ENCODE assay signal across 39 cellular contexts in the genomic region with DNA sequence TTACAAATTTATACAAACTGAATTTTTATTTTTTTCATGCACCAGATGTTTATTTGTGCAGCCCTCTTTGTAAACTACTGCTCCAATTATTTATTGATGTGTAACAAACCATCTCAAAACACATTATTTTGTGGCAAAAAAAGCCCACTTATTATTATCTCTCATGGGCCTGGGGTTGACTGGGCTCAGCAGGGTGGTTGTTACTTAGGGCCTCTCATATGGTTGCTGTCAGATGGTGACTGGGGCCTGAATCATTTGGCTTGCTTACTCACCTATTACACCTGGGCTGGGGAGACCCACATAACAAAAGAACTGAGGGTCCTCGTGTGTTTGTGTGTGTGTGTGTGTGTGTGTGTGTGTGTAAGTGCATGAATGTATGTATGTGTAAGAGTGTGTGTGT.
"Had no signal": no experiment of that assay in that cellular context is flagged by ENCODE, and none has a peak within 500 bp of the region (broad histone marks: within the 10 kb centered on the region; RNA-seq: fewer than 3 reads in every experiment).

No MANE protein-coding gene starts in this region.

- H3K36me3 ChIP-seq: adrenal gland, ascending aorta, brain microvascular endothelial cell, breast epithelium, cardiac muscle cell had no signal

- H3K27me3 ChIP-seq: adrenal gland, ascending aorta, body of pancreas, brain microvascular endothelial cell, breast epithelium, cardiac muscle cell had no signal

- H3K27ac ChIP-seq: adrenal gland, ascending aorta, body of pancreas, brain microvascular endothelial cell, breast epithelium, cardiac muscle cell had no signal

- FAIRE-seq: astrocyte, bronchial epithelial cell had no signal

- H3K4me1 ChIP-seq: adrenal gland, ascending aorta, body of pancreas, breast epithelium had no signal

- H3K36me3 Mint-ChIP-seq: activated naive CD4-positive, alpha-beta T cell treated with anti-CD3 and anti-CD28 coated beads, Interleukin-2, amount 10 ng/mL, durations not matched to agents 7 days and 5 days; activated naive CD4-positive, alpha-beta T cell treated with anti-CD3 and anti-CD28 coated beads, Interleukin-2, amount 50 U/mL, for 24 hours; activated naive CD8-positive, alpha-beta T cell treated with anti-CD3 and anti-CD28 coated beads for 36 hours; brain had no signal

- H3K9me3 Mint-ChIP-seq: activated T-helper 1 cell treated with anti-CD3 and anti-CD28 coated beads, Interleukin-12 subunit alpha, Interleukin-12 subunit beta, Interleukin-2, Interleukin-4 antibody, amounts not matched to agents 30 ng/mL and 10 ng/mL and 1 ng/mL, durations not matched to agents 14 hours and 24 hours and 36 hours; activated T-helper 2 cell treated with anti-CD3 and anti-CD28 coated beads, Interferon-gamma antibody, Interleukin-2, Interleukin-4, amounts not matched to agents 10 μg/mL and 5 μg/mL and 100 μg/mL, durations not matched to agents 14 hours and 24 hours and 36 hours; brain; central memory CD8-positive, alpha-beta T cell had no signal

- H3K9me3 ChIP-seq: adrenal gland, ascending aorta, body of pancreas had no signal

- H3K27ac Mint-ChIP-seq: activated naive CD4-positive, alpha-beta T cell treated with anti-CD3 and anti-CD28 coated beads for 36 hours; activated naive CD4-positive, alpha-beta T cell treated with anti-CD3 and anti-CD28 coated beads, Interleukin-2, amount 10 ng/mL, durations not matched to agents 7 days and 5 days; activated naive CD4-positive, alpha-beta T cell treated with anti-CD3 and anti-CD28 coated beads, Interleukin-2, amount 50 U/mL, for 24 hours; activated naive CD4-positive, alpha-beta T cell treated with anti-CD3 and anti-CD28 coated beads, Interleukin-2, amount 50 U/mL, for 72 hours; activated naive CD8-positive, alpha-beta T cell; activated naive CD8-positive, alpha-beta T cell treated with anti-CD3 and anti-CD28 coated beads for 36 hours; activated naive CD8-positive, alpha-beta T cell treated with anti-CD3 and anti-CD28 coated beads, Interleukin-2, amount 10 ng/mL, durations not matched to agents 7 days and 5 days; activated naive CD8-positive, alpha-beta T cell treated with anti-CD3 and anti-CD28 coated beads, Interleukin-2, amount 50 U/mL, for 24 hours; activated T-cell treated with anti-CD3 and anti-CD28 coated beads, Interleukin-2, amount 50 U/mL, for 24 hours; activated T-cell treated with anti-CD3 and anti-CD28 coated beads, Interleukin-2, amount 50 U/mL, for 72 hours; activated T-helper 1 cell treated with anti-CD3 and anti-CD28 coated beads, Interleukin-12 subunit alpha, Interleukin-12 subunit beta, Interleukin-2, Interleukin-4 antibody, amounts not matched to agents 30 ng/mL and 10 ng/mL and 1 ng/mL, durations not matched to agents 14 hours and 24 hours and 36 hours; activated T-helper 17 cell treated with anti-CD3 and anti-CD28 coated beads, Interleukin-2, amount 50 U/mL, for 72 hours; activated T-helper 2 cell treated with anti-CD3 and anti-CD28 coated beads, Interferon-gamma antibody, Interleukin-2, Interleukin-4, amounts not matched to agents 10 μg/mL and 5 μg/mL and 100 μg/mL, durations not matched to agents 14 hours and 24 hours and 36 hours; brain had no signal

- H3K4me3 ChIP-seq: adrenal gland, ascending aorta, body of pancreas, breast epithelium, cardiac muscle cell had no signal

- H3K4me3 Mint-ChIP-seq: activated naive CD4-positive, alpha-beta T cell treated with anti-CD3 and anti-CD28 coated beads for 36 hours; activated naive CD4-positive, alpha-beta T cell treated with anti-CD3 and anti-CD28 coated beads, Interleukin-2, amount 10 ng/mL, durations not matched to agents 7 days and 5 days; activated naive CD4-positive, alpha-beta T cell treated with anti-CD3 and anti-CD28 coated beads, Interleukin-2, amount 50 U/mL, for 24 hours; activated naive CD8-positive, alpha-beta T cell; activated naive CD8-positive, alpha-beta T cell treated with anti-CD3 and anti-CD28 coated beads for 36 hours; activated naive CD8-positive, alpha-beta T cell treated with anti-CD3 and anti-CD28 coated beads, Interleukin-2, amount 10 ng/mL, durations not matched to agents 7 days and 5 days; activated naive CD8-positive, alpha-beta T cell treated with anti-CD3 and anti-CD28 coated beads, Interleukin-2, amount 50 U/mL, for 24 hours; activated T-cell treated with anti-CD3 and anti-CD28 coated beads, Interleukin-2, amount 50 U/mL, for 24 hours; activated T-cell treated with anti-CD3 and anti-CD28 coated beads, Interleukin-2, amount 50 U/mL, for 4 hours; activated T-cell treated with anti-CD3 and anti-CD28 coated beads, Interleukin-2, amount 50 U/mL, for 72 hours; activated T-helper 1 cell treated with anti-CD3 and anti-CD28 coated beads, Interleukin-12 subunit alpha, Interleukin-12 subunit beta, Interleukin-2, Interleukin-4 antibody, amounts not matched to agents 30 ng/mL and 10 ng/mL and 1 ng/mL, durations not matched to agents 14 hours and 24 hours and 36 hours; activated T-helper 17 cell treated with anti-CD3 and anti-CD28 coated beads, Interleukin-2, amount 50 U/mL, for 72 hours; brain; central memory CD8-positive, alpha-beta T cell had no signal

- H3K27me3 Mint-ChIP-seq: activated naive CD4-positive, alpha-beta T cell treated with anti-CD3 and anti-CD28 coated beads, Interleukin-2, amount 10 ng/mL, durations not matched to agents 7 days and 5 days; activated naive CD4-positive, alpha-beta T cell treated with anti-CD3 and anti-CD28 coated beads, Interleukin-2, amount 50 U/mL, for 24 hours; activated naive CD8-positive, alpha-beta T cell; activated naive CD8-positive, alpha-beta T cell treated with anti-CD3 and anti-CD28 coated beads for 36 hours; activated naive CD8-positive, alpha-beta T cell treated with anti-CD3 and anti-CD28 coated beads, Interleukin-2, amount 50 U/mL, for 24 hours; activated T-cell treated with anti-CD3 and anti-CD28 coated beads, Interleukin-2, amount 50 U/mL, for 24 hours; activated T-helper 17 cell treated with anti-CD3 and anti-CD28 coated beads, Interleukin-2, amount 50 U/mL, for 72 hours; central memory CD8-positive, alpha-beta T cell had no signal

- ATAC-seq: activated naive CD4-positive, alpha-beta T cell treated with anti-CD3 and anti-CD28 coated beads, Interleukin-2, amount 50 U/mL, for 72 hours; activated naive CD8-positive, alpha-beta T cell treated with anti-CD3 and anti-CD28 coated beads, Interleukin-2, amount 50 U/mL, for 24 hours; activated T-cell treated with anti-CD3 and anti-CD28 coated beads, Interleukin-2, amount 50 U/mL, for 4 hours; activated T-cell treated with anti-CD3 and anti-CD28 coated beads, Interleukin-2, amount 50 U/mL, for 72 hours; activated T-helper 17 cell treated with anti-CD3 and anti-CD28 coated beads, Interleukin-2, amount 50 U/mL, for 72 hours; body of pancreas had no signal

- DNase-seq: activated effector memory CD4-positive, alpha-beta T cell treated with anti-CD3 and anti-CD28 coated beads, Interleukin-2, amount 50 U/mL, for 16 hours; activated effector memory CD4-positive, alpha-beta T cell treated with Interleukin-2 at 50 U/mL for 16 hours; activated gamma-delta T cell; activated gamma-delta T cell treated with Interleukin-2 at 50 U/mL for 16 hours; activated naive CD4-positive, alpha-beta T cell; activated naive CD4-positive, alpha-beta T cell treated with anti-CD3 and anti-CD28 coated beads for 36 hours; activated naive CD4-positive, alpha-beta T cell treated with anti-CD3 and anti-CD28 coated beads, Interleukin-2, amount 10 ng/mL, durations not matched to agents 7 days and 5 days; activated naive CD4-positive, alpha-beta T cell treated with anti-CD3 and anti-CD28 coated beads, Interleukin-2, amount 50 U/mL, for 16 hours; activated naive CD4-positive, alpha-beta T cell treated with Interleukin-2 at 50 U/mL for 16 hours; activated naive CD8-positive, alpha-beta T cell treated with anti-CD3 and anti-CD28 coated beads for 36 hours; activated naive CD8-positive, alpha-beta T cell treated with anti-CD3 and anti-CD28 coated beads, Interleukin-2, amount 10 ng/mL, durations not matched to agents 7 days and 5 days; activated naive CD8-positive, alpha-beta T cell treated with anti-CD3 and anti-CD28 coated beads, Interleukin-2, amount 50 U/mL, for 24 hours; activated T-cell treated with anti-CD3 and anti-CD28 coated beads, Interleukin-2, amount 50 U/mL, for 24 hours; activated T-cell treated with anti-CD3 and anti-CD28 coated beads, Interleukin-2, amount 50 U/mL, for 4 hours; activated T-cell treated with anti-CD3 and anti-CD28 coated beads, Interleukin-2, amount 50 U/mL, for 48 hours; activated T-cell treated with anti-CD3 and anti-CD28 coated beads, Interleukin-2, amount 50 U/mL, for 72 hours; adrenal gland; amniotic stem cell; amygdala; anterior cingulate cortex; aorta; body of pancreas; brain microvascular endothelial cell; caudate nucleus; central memory CD4-positive, alpha-beta T cell; cerebellar nuclear complex had no signal

- H3K4me1 Mint-ChIP-seq: activated naive CD4-positive, alpha-beta T cell treated with anti-CD3 and anti-CD28 coated beads, Interleukin-2, amount 10 ng/mL, durations not matched to agents 7 days and 5 days; activated naive CD4-positive, alpha-beta T cell treated with anti-CD3 and anti-CD28 coated beads, Interleukin-2, amount 50 U/mL, for 24 hours; activated naive CD8-positive, alpha-beta T cell treated with anti-CD3 and anti-CD28 coated beads for 36 hours; activated naive CD8-positive, alpha-beta T cell treated with anti-CD3 and anti-CD28 coated beads, Interleukin-2, amount 10 ng/mL, durations not matched to agents 7 days and 5 days; activated naive CD8-positive, alpha-beta T cell treated with anti-CD3 and anti-CD28 coated beads, Interleukin-2, amount 50 U/mL, for 24 hours; activated T-helper 17 cell treated with anti-CD3 and anti-CD28 coated beads, Interleukin-2, amount 50 U/mL, for 72 hours; brain; central memory CD8-positive, alpha-beta T cell had no signal
